Comparison of ENCODE assay signal across 1 cellular context in the genomic region with DNA sequence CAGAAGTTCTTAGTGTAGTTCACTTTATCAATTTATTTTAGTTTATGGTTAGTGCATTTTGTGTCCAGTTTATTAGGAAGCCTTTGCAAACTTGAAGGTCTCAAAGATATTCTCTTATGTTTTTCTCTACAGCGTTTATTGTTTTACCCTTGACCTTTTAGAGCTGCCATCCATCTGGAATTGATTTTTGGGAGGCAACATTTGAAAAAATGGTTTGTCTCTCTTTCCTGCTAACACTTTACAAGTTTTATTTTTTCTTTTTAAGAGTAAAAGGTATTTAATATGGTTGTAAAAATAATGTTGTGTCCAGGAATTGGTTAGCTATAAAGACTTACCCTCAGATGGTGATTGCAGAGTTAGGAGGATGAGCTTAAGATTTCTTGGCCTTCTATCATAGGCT.
TF ChIP-seq lines count a peak whose summit lies in the region.

No MANE protein-coding gene starts in this region.

TF ChIP-seq in WTC11, 78 proteins besides CTCF, POLR2A, EP300 and RAD21 (continued from another document):
- TF ChIP-seq, protein P1, sequence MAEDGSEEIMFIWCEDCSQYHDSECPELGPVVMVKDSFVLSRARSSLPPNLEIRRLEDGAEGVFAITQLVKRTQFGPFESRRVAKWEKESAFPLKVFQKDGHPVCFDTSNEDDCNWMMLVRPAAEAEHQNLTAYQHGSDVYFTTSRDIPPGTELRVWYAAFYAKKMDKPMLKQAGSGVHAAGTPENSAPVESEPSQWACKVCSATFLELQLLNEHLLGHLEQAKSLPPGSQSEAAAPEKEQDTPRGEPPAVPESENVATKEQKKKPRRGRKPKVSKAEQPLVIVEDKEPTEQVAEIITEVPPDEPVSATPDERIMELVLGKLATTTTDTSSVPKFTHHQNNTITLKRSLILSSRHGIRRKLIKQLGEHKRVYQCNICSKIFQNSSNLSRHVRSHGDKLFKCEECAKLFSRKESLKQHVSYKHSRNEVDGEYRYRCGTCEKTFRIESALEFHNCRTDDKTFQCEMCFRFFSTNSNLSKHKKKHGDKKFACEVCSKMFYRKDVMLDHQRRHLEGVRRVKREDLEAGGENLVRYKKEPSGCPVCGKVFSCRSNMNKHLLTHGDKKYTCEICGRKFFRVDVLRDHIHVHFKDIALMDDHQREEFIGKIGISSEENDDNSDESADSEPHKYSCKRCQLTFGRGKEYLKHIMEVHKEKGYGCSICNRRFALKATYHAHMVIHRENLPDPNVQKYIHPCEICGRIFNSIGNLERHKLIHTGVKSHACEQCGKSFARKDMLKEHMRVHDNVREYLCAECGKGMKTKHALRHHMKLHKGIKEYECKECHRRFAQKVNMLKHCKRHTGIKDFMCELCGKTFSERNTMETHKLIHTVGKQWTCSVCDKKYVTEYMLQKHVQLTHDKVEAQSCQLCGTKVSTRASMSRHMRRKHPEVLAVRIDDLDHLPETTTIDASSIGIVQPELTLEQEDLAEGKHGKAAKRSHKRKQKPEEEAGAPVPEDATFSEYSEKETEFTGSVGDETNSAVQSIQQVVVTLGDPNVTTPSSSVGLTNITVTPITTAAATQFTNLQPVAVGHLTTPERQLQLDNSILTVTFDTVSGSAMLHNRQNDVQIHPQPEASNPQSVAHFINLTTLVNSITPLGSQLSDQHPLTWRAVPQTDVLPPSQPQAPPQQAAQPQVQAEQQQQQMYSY (CRISPR knock-in tag; IDR thresholded peaks at IDR 0.05): no peak
- TF ChIP-seq CREB1 (CRISPR knock-in tag; IDR thresholded peaks at IDR 0.05) (no peak), MYBL2 (CRISPR knock-in tag; IDR thresholded peaks at IDR 0.05) (no peak)
